1 cellular context compared by ENCODE assay signal in the genomic region with DNA sequence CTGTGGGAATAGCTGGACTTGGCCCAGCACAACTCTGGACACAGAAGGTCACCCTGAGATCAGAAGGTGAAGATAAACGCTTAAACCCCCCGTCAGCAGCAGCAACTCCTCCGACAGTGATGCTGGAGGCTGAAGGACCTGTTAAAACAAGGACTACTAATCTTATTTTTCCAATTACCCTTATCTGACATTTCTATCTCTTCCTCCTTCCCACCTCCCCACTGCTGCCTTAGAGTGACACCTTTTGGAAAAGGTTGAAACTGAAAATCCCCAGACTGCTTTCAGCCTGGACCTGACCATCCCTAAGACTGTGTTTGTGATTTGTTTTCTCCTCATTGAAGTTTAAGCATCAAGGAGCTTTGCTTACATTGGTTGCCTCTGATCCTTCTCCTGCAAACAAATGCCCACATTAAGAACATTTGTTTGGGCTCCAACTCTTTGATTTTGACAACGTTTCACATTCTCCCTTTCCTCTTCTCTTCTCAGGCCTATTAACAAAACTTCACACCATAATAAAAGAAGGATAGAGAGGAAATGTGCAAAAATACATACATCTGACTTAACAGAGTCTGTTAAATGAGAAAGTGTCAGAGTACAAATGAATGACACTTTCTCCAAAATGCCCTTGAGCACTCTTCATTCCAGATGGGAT.
TF ChIP-seq lines count a peak whose summit lies in the region.

No MANE protein-coding gene starts in this region.

TF ChIP-seq in H1, 55 proteins besides CTCF, POLR2A, EP300 and RAD21:
- TF ChIP-seq, protein P1, sequence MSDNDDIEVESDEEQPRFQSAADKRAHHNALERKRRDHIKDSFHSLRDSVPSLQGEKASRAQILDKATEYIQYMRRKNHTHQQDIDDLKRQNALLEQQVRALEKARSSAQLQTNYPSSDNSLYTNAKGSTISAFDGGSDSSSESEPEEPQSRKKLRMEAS (IDR thresholded peaks at IDR 0.05): no peak
- TF ChIP-seq RNF2 (IDR thresholded peaks at IDR 0.05; ENCODE audit: borderline replicate concordance, low read depth, low read length, missing control alignments, poor library complexity, severe bottlenecking): no peak
- no peak for TF ChIP-seq SIN3A (conservative IDR thresholded peaks at IDR 0.05 in 1 of 2, IDR thresholded peaks at IDR 0.05 in 1 of 2; ENCODE audit: low read depth in 1 of 2, low read length in 2 of 2)
- TF ChIP-seq RXRA (IDR thresholded peaks at IDR 0.05; ENCODE audit: insufficient read depth, low read depth, low read length): no peak
- no peak for TF ChIP-seq BACH1 (IDR thresholded peaks at IDR 0.05; ENCODE audit: low read length)
- no peak for TF ChIP-seq ASH2L (IDR thresholded peaks at IDR 0.05; ENCODE audit: low read length)
- no peak for TF ChIP-seq HDAC6 (IDR thresholded peaks at IDR 0.05; ENCODE audit: low read depth, low read length)
- no peak for TF ChIP-seq CEBPB (IDR thresholded peaks at IDR 0.05; ENCODE audit: low read depth, low read length)
- TF ChIP-seq KDM5A (IDR thresholded peaks at IDR 0.05; ENCODE audit: low read length): no peak
- TF ChIP-seq KDM1A (IDR thresholded peaks at IDR 0.05; ENCODE audit: borderline replicate concordance, low read length): no peak
